ENCODE assay signal across 8 cellular contexts in the genomic region with DNA sequence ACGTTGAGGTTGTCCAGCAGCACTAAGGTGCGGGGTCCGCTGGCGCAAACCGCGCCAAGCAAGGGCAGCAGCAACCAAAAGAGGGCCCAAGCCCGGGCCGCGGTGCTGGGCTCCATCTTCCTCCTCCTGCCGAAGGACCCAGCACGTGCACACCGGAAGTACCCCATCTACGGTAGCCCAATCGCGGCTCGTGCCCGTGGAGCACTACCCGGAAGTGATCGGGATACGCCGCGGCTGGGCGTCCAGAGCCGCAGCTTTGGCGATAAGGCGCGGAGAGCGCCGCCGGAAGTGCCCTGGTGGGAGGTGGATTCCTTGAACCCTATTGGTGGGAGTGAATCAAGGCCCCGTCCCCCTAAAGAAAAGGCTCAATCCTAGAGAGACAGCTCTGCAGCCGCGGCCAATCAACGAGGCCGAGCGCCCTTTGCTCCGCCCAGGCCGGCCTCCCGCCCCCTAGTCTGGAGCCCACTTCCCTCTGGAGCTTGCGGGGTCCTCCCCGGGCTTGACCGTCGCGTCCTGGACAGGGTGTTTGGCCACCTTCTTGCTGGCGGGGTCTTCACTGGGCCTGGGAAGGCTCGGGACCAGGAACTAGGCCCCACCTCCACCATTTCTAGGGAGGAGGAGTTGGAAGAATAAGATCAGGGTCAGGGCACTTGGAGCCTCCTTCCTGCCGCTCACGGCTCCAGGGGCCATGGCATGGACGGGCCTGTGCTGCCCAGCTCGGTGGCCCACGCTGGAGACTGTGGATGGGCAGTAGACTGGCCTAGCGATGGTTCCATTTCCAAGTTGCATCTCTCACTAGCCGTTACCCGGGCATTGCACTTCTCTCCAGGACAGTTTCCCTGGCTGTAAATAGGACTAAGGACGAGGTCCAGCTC. TPM values are rescaled to one million over a fixed set of nuclear protein-coding genes. Genes with fewer than 3 reads are reported as not detected.
DNase-seq lines count a peak whose midpoint lies in the region; ATAC-seq lines count a peak whose summit lies in the region.

A gene (minus strand): TSS at position 135 of the 875 bp plus-strand sequence. CDS start 19 bp downstream, at position 116.

- CTCF ChIA-PET in activated CD4-positive, alpha-beta T cell treated with anti-CD3 and anti-CD28 coated beads, Interleukin-2, amount 10 ng/mL, durations not matched to agents 7 days and 5 days (lab: Charles Lee), result interaction anchor here (0.6 to 1.1 kb wide), 2 partner anchors 36 to 228 kb away, joined by 3 to 4 read pairs; no protein-coding TSS in a partner anchor

- peaks cover 36% of the 10 kb centered on the region for H3K36me3 ChIP-seq in BLaER1

- peaks cover 55% of the 10 kb centered on the region for H3K4me1 Mint-ChIP-seq in activated CD4-positive, alpha-beta T cell treated with anti-CD3 and anti-CD28 coated beads, Interleukin-2, amount 10 ng/mL, durations not matched to agents 7 days and 5 days

- peak within 1 kb of the TSS; percentile 97 for H3K4me3 ChIP-seq in BLaER1

- H3K27ac Mint-ChIP-seq in activated CD4-positive, alpha-beta T cell treated with anti-CD3 and anti-CD28 coated beads, Interleukin-2, amount 10 ng/mL, durations not matched to agents 7 days and 5 days, result peak within 1 kb of the TSS; percentile 98

- ATAC-seq in HG03469 (IDR thresholded peaks at IDR 0.05; ENCODE audit: unreplicated experiment), result peak; percentile 88

- no peaks in the 10 kb centered on the region for H3K27me3 Mint-ChIP-seq in activated CD4-positive, alpha-beta T cell treated with anti-CD3 and anti-CD28 coated beads, Interleukin-2, amount 10 ng/mL, durations not matched to agents 7 days and 5 days

- H3K27ac ChIP-seq in BLaER1, result peak within 1 kb of the TSS; percentile 88

- H3K9me3 ChIP-seq in BLaER1, result no peaks in the 10 kb centered on the region

- no peaks in the 10 kb centered on the region for H3K27me3 ChIP-seq in BLaER1

- peak within 1 kb of the TSS; percentile 98 for H3K4me3 Mint-ChIP-seq in activated CD4-positive, alpha-beta T cell treated with anti-CD3 and anti-CD28 coated beads, Interleukin-2, amount 10 ng/mL, durations not matched to agents 7 days and 5 days

- H3K4me1 ChIP-seq in BLaER1, result peaks cover 40% of the 10 kb centered on the region

- H4K20me1 ChIP-seq in BLaER1, result peaks cover 44% of the 10 kb centered on the region

- DNase-seq in GM19240 (ENCODE audit: insufficient read length, low spot score) (peak; percentile 97), NCI-H526 treated with DMSO at 0.1 percent for 48 hours (lab: John Stamatoyannopoulos, UW) (peak; percentile 88), cortex of kidney (lab: John Stamatoyannopoulos, UW) (peak; percentile 75), left kidney (ENCODE audit: low read depth, low spot score) (peak; percentile 99)
- DNase-seq in activated CD4-positive, alpha-beta T cell treated with anti-CD3 and anti-CD28 coated beads, Interleukin-2, amount 10 ng/mL, durations not matched to agents 7 days and 5 days, result peak; percentile 97
- DNase-seq in stimulated activated CD4-positive, alpha-beta T cell treated with anti-CD3 and anti-CD28 coated beads, Interleukin-2, amount 100 ng/mL, for 4 hours (ENCODE audit: low read depth), result peak; percentile 92

- peaks cover 34% of the 10 kb centered on the region for H3K36me3 Mint-ChIP-seq in activated CD4-positive, alpha-beta T cell treated with anti-CD3 and anti-CD28 coated beads, Interleukin-2, amount 10 ng/mL, durations not matched to agents 7 days and 5 days (ENCODE audit: low read depth)

- POLR2A ChIA-PET in activated CD4-positive, alpha-beta T cell treated with anti-CD3 and anti-CD28 coated beads, Interleukin-2, amount 10 ng/mL, durations not matched to agents 7 days and 5 days (lab: Charles Lee), result interaction anchor here (1.0 kb wide), 1 partner anchor 125 kb away, joined by 3 read pairs; no protein-coding TSS in a partner anchor

- H3K4me2 ChIP-seq in BLaER1, result peak within 1 kb of the TSS; percentile 95

- H3K9me3 Mint-ChIP-seq in activated CD4-positive, alpha-beta T cell treated with anti-CD3 and anti-CD28 coated beads, Interleukin-2, amount 10 ng/mL, durations not matched to agents 7 days and 5 days, result no peaks in the 10 kb centered on the region

- peak within 1 kb of the TSS; percentile 92 for H3K9ac ChIP-seq in BLaER1

RNA-seq across cellular contexts. Expression of the gene that starts here (rescaled TPM):
- 100 to 1,000 TPM; 145 to 152 TPM for total RNA-seq in activated CD4-positive, alpha-beta T cell treated with anti-CD3 and anti-CD28 coated beads, Interleukin-2, amount 10 ng/mL, durations not matched to agents 7 days and 5 days

Comparison
In these comparisons a context has a peak if more than half of its experiments do, and no peak if none do; other contexts are left out.
1. Peak in every context shown above with its lines: DNase-seq, ATAC-seq, H3K4me3 ChIP-seq and H3K27ac ChIP-seq.